9 cellular contexts compared by ENCODE assay signal in genomic region chr17:65914784-65915342, GRCh38.
DNase-seq lines count a peak whose midpoint lies in the region; ATAC-seq and TF ChIP-seq lines count a peak whose summit lies in the region.
"Had no signal": no experiment of that assay in that cellular context is flagged by ENCODE, and none has a peak within 500 bp of the region (broad histone marks: within the 10 kb centered on the region; RNA-seq: fewer than 3 reads in every experiment).

No MANE protein-coding gene starts in this region.

- H3K4me1 ChIP-seq in mammary epithelial cell (ENCODE audit: insufficient read depth, low read length) = no peaks in the 10 kb centered on the region
- peaks cover 3% of the 10 kb centered on the region; the same call in 1 of the 2 replicates for H3K4me1 ChIP-seq in GM23338 (ENCODE audit: insufficient read depth)

- H3K4me3 ChIP-seq in mammary epithelial cell (replicated peaks in 1 of 3; ENCODE audit: insufficient read depth in 1 of 3, low read depth in 2 of 3, low read length in 3 of 3) = no peak overlapping the region
- no peak overlapping the region for H3K4me3 ChIP-seq in GM23338

- peaks cover 1% of the 10 kb centered on the region for H3K27me3 Mint-ChIP-seq in GM23338 (ENCODE audit: insufficient read depth, low read depth, poor library complexity)
- peaks cover 0 to 2% (median 1%) of the 10 kb centered on the region in 3 donors for H3K27me3 Mint-ChIP-seq in CD14-positive monocyte (ENCODE audit: low read depth in 3 of 3)

- WGBS in mammary epithelial cell (ENCODE audit: low coverage, missing lambda C conversion rate) = 84% methylated on average over 5 of the region's 5 CpGs

- intact Hi-C loops in mammary epithelial cell (cut with micrococcal nuclease) (no loop called here), CD14-positive monocyte (cut with micrococcal nuclease) (no loop called here)

- H3K27ac Mint-ChIP-seq in GM23338 (no peak overlapping the region), CD14-positive monocyte (no peak overlapping the region)

- no peaks in the 10 kb centered on the region for H3F3A ChIP-seq in GM23338 (replicated peaks; ENCODE audit: low read depth)

- H2AFZ ChIP-seq in mammary epithelial cell (ENCODE audit: low read depth, low read length) (peak overlapping the region; percentile 37), GM23338 (no peak overlapping the region)

- H3K36me3 ChIP-seq in mammary epithelial cell (ENCODE audit: insufficient read depth, low read length) = no peaks in the 10 kb centered on the region
- no peaks in the 10 kb centered on the region for H3K36me3 ChIP-seq in GM23338 (ENCODE audit: insufficient read depth)

- dilution Hi-C loops in mammary epithelial cell (cut with HindIII; ENCODE audit: low sequenced_read_pairs) = no loop called here

- H3K27ac ChIP-seq in mammary epithelial cell (ENCODE audit: insufficient read depth, low read depth, low read length) = no peak overlapping the region
- H3K27ac ChIP-seq in GM23338 (ENCODE audit: low read depth) = no peak overlapping the region
- H3K27ac ChIP-seq: epithelial cell of prostate had no signal

- H4K20me1 ChIP-seq in mammary epithelial cell (ENCODE audit: insufficient read depth, low read length) (no peaks in the 10 kb centered on the region), GM23338 (replicated peaks; ENCODE audit: insufficient read depth) (no peaks in the 10 kb centered on the region)

- no peaks in the 10 kb centered on the region for H3K27me3 ChIP-seq in mammary epithelial cell (ENCODE audit: insufficient read depth, low read length)
- no peaks in the 10 kb centered on the region for H3K27me3 ChIP-seq in GM23338 (ENCODE audit: insufficient read depth)

- in situ Hi-C loops in mammary epithelial cell (cut with MboI; ENCODE audit: low sequenced_read_pairs in 2 of 2) = no loop called here

- H3K36me3 Mint-ChIP-seq in GM23338 (ENCODE audit: low read depth) (peaks cover 4% of the 10 kb centered on the region; the same call in 1 of the 3 replicates), CD14-positive monocyte (no peaks in the 10 kb centered on the region)

- H3K9me3 ChIP-seq in mammary epithelial cell (replicated peaks; ENCODE audit: insufficient read depth, low read length) = no peaks in the 10 kb centered on the region

- no peak overlapping the region for H3K4me2 ChIP-seq in mammary epithelial cell (ENCODE audit: insufficient read depth, low read depth, low read length)
- no peak overlapping the region for H3K4me2 ChIP-seq in GM23338

- H3K4me1 Mint-ChIP-seq in GM23338 = peaks cover 11% of the 10 kb centered on the region; the same call in 2 of the 3 replicates
- H3K4me1 Mint-ChIP-seq in CD14-positive monocyte = no peaks in the 10 kb centered on the region

- TF ChIP-seq CTCF in mammary epithelial cell (conservative IDR thresholded peaks at IDR 0.05 in 1 of 2, IDR thresholded peaks at IDR 0.05 in 1 of 2; ENCODE audit: extremely low read depth in 1 of 2, insufficient read depth in 1 of 2, low read depth in 1 of 2, low read length in 2 of 2) = no peak
- no peak for TF ChIP-seq CTCF in GM23338 (conservative IDR thresholded peaks at IDR 0.05; ENCODE audit: low read depth in 2 of 2)
- no peak for TF ChIP-seq CTCF in CD14-positive monocyte (IDR thresholded peaks at IDR 0.05)

- BruUV-seq in mammary epithelial cell (replicated peaks; lab: Mats Ljungman, UMichigan) = no TSS peak

- DNase-seq in mammary epithelial cell (peak; percentile 2), NCI-H1930 (lab: John Stamatoyannopoulos, UW) (no peak), GM23338 (ENCODE audit: low spot score) (no peak), anterior cingulate cortex (lab: John Stamatoyannopoulos, UW) (no peak), CD14-positive monocyte (ENCODE audit: low spot score) (no peak)

- no peak overlapping the region for H3K9ac ChIP-seq in mammary epithelial cell (ENCODE audit: insufficient read depth, low read length)

- CTCF ChIA-PET in mammary epithelial cell (lab: Charles Lee; ENCODE audit: low non-redundant PET) = no interaction called here

- no peak overlapping the region for H3K4me3 Mint-ChIP-seq in GM23338
- H3K4me3 Mint-ChIP-seq in CD14-positive monocyte = no peak overlapping the region

- H3K79me2 ChIP-seq in mammary epithelial cell (ENCODE audit: insufficient read depth, low read length) = no peaks in the 10 kb centered on the region
- no peaks in the 10 kb centered on the region for H3K79me2 ChIP-seq in GM23338 (replicated peaks; ENCODE audit: insufficient read depth)

- H3K9me2 ChIP-seq in GM23338 (ENCODE audit: insufficient read depth) = no peaks in the 10 kb centered on the region

- H3K9me3 Mint-ChIP-seq in GM23338 (peaks cover 5% of the 10 kb centered on the region; the same call in 1 of the 3 replicates), CD14-positive monocyte (peaks cover 2 to 16% (median 8%) of the 10 kb centered on the region in 7 donors)

- peak; percentile 96 for ATAC-seq in GM18520 (IDR thresholded peaks at IDR 0.05; ENCODE audit: unreplicated experiment)
- peak; percentile 98 for ATAC-seq in GM21447 (IDR thresholded peaks at IDR 0.05; ENCODE audit: unreplicated experiment)
- peak; percentile 97 for ATAC-seq in HG03378 (IDR thresholded peaks at IDR 0.05; ENCODE audit: unreplicated experiment)
- ATAC-seq in GM23338 = no peak

TF ChIP-seq in GM23338, 12 proteins besides CTCF, POLR2A, EP300 and RAD21 (continues in another document):
- no peak for TF ChIP-seq NANOG (IDR thresholded peaks at IDR 0.05; ENCODE audit: borderline replicate concordance)
- no peak for TF ChIP-seq STAT1 (IDR thresholded peaks at IDR 0.05; ENCODE audit: unreplicated experiment)
- TF ChIP-seq ETS1 (IDR thresholded peaks at IDR 0.05) = no peak
- no peak for TF ChIP-seq ZNF331 (CRISPR knock-in tag; IDR thresholded peaks at IDR 0.05; ENCODE audit: low read depth)
- no peak for TF ChIP-seq POLR2AphosphoS5 (IDR thresholded peaks at IDR 0.05; ENCODE audit: low read depth)
- TF ChIP-seq ZNF462 (CRISPR knock-in tag; IDR thresholded peaks at IDR 0.05) = no peak
